Comparison of ENCODE assay signal across 10 cellular contexts in the genomic region with DNA sequence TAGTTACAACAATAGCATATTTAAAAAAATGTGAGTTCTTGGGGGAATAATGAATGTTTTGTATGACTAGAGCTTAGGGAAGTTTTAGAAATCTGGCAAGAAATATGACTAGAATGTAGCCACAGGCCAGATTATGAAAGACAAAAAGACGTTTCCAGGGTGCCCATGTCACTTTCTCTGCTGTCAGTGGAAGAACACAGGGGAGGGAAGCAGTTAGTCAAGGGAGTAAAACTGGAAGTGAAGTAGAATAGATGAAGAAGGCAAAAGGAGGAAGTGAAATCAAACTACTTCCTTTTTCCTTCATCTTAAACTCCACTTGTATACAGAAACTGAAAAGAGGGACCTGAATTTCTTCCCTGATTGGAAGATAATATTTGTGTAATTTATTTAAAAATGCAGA.
A peak's percentile ranks its signal among the peaks of the same experiment; 100 is the strongest.
DNase-seq lines count a peak whose midpoint lies in the region; ATAC-seq and TF ChIP-seq lines count a peak whose summit lies in the region.
"Had no signal": no experiment of that assay in that cellular context is flagged by ENCODE, and none has a peak within 500 bp of the region (broad histone marks: within the 10 kb centered on the region; RNA-seq: fewer than 3 reads in every experiment).

No MANE protein-coding gene starts in this region.

- no peak overlapping the region for H3K27ac ChIP-seq in neural progenitor cell

- no peaks in the 10 kb centered on the region for H3K27me3 ChIP-seq in neural progenitor cell

- peaks cover 18% of the 10 kb centered on the region in 2 donors for H3K9me3 Mint-ChIP-seq in activated naive CD4-positive, alpha-beta T cell treated with anti-CD3 and anti-CD28 coated beads, Interleukin-2, amount 50 U/mL, for 72 hours
- H3K9me3 Mint-ChIP-seq in neural progenitor cell = peaks cover 28% of the 10 kb centered on the region

- no peak overlapping the region for H3K4me3 Mint-ChIP-seq in neural progenitor cell
- H3K4me3 Mint-ChIP-seq: GM23338 had no signal

- H3K79me2 ChIP-seq in neural progenitor cell (ENCODE audit: low read depth) = no peaks in the 10 kb centered on the region

- H3K36me3 ChIP-seq in neural progenitor cell = no peaks in the 10 kb centered on the region

- H3K4me2 ChIP-seq in neural progenitor cell = no peak overlapping the region
- H3K4me2 ChIP-seq: GM23338 had no signal

- H3K27ac Mint-ChIP-seq in activated naive CD4-positive, alpha-beta T cell treated with anti-CD3 and anti-CD28 coated beads, Interleukin-2, amount 50 U/mL, for 72 hours = no peak overlapping the region
- H3K27ac Mint-ChIP-seq in neural progenitor cell = no peak overlapping the region
- H3K27ac Mint-ChIP-seq: GM23338 had no signal

- no peaks in the 10 kb centered on the region for H3K4me1 ChIP-seq in neural progenitor cell

- no peak for TF ChIP-seq CTCF in neural progenitor cell (IDR thresholded peaks at IDR 0.05)

- no peak overlapping the region for H3K9ac ChIP-seq in neural progenitor cell

- H3K9me3 ChIP-seq in neural progenitor cell (ENCODE audit: low read depth) = no peaks in the 10 kb centered on the region

- H2AFZ ChIP-seq in neural progenitor cell (replicated peaks) = no peak overlapping the region
- H2AFZ ChIP-seq: GM23338 had no signal

- no peaks in the 10 kb centered on the region for H3K4me1 Mint-ChIP-seq in neural progenitor cell
- H3K4me1 Mint-ChIP-seq: GM23338 had no signal

- peak; percentile 98 for DNase-seq in SIG-M5 treated with dmso at 0.1 percent for 504 hours (lab: John Stamatoyannopoulos, UW; ENCODE audit: unreplicated experiment)
- peak; percentile 78 for DNase-seq in pons (ENCODE audit: low spot score)
- no peak for DNase-seq in activated naive CD4-positive, alpha-beta T cell (lab: John Stamatoyannopoulos, UW)
- no peak for DNase-seq in activated naive CD4-positive, alpha-beta T cell treated with anti-CD3 and anti-CD28 coated beads, Interleukin-2, amount 50 U/mL, for 72 hours (ENCODE audit: low spot score in 2 of 2)
- no peak for DNase-seq in neural progenitor cell (ENCODE audit: low spot score)
- no peak for DNase-seq in DMS153 treated with DMSO at 0.1 percent for 48 hours (lab: John Stamatoyannopoulos, UW; ENCODE audit: unreplicated experiment)
- DNase-seq: cerebellar nuclear complex had no signal

- H3K27me3 Mint-ChIP-seq in neural progenitor cell (ENCODE audit: insufficient read depth, low read depth) = peaks cover 6% of the 10 kb centered on the region

- H3K4me3 ChIP-seq in neural progenitor cell = no peak overlapping the region
- H3K4me3 ChIP-seq: GM23338 had no signal

- peaks cover 20 to 22% of the 10 kb centered on the region in 2 donors for H3K36me3 Mint-ChIP-seq in activated naive CD4-positive, alpha-beta T cell treated with anti-CD3 and anti-CD28 coated beads, Interleukin-2, amount 50 U/mL, for 72 hours
- H3K36me3 Mint-ChIP-seq in neural progenitor cell = peaks cover 6% of the 10 kb centered on the region

- ATAC-seq in GM18873 (IDR thresholded peaks at IDR 0.05; ENCODE audit: low FRiP score, unreplicated experiment) = peak; percentile 76
- peak; percentile 79 for ATAC-seq in HG02938 (IDR thresholded peaks at IDR 0.05; ENCODE audit: unreplicated experiment)
- ATAC-seq in activated naive CD4-positive, alpha-beta T cell treated with anti-CD3 and anti-CD28 coated beads, Interleukin-2, amount 50 U/mL, for 72 hours = no peak
- ATAC-seq: GM23338 had no signal

- H3F3A ChIP-seq in neural progenitor cell (ENCODE audit: low read depth) = no peaks in the 10 kb centered on the region

- H4K20me1 ChIP-seq in neural progenitor cell (ENCODE audit: low read depth) = no peaks in the 10 kb centered on the region

Comparison
In these comparisons a context has a peak if more than half of its experiments do, and no peak if none do; other contexts are left out.
1. ATAC-seq: peak in GM18873 (single experiment) and HG02938 (single experiment); none in activated naive CD4-positive, alpha-beta T cell treated with anti-CD3 and anti-CD28 coated beads, Interleukin-2, amount 50 U/mL, for 72 hours (0 of 2).
2. DNase-seq: peak in SIG-M5 treated with dmso at 0.1 percent for 504 hours (single experiment) and pons (single experiment); none in activated naive CD4-positive, alpha-beta T cell (0 of 4), activated naive CD4-positive, alpha-beta T cell treated with anti-CD3 and anti-CD28 coated beads, Interleukin-2, amount 50 U/mL, for 72 hours (0 of 2), neural progenitor cell (single experiment) and DMS153 treated with DMSO at 0.1 percent for 48 hours (single experiment).